ENCODE assay signal across 8 cellular contexts in the genomic region with DNA sequence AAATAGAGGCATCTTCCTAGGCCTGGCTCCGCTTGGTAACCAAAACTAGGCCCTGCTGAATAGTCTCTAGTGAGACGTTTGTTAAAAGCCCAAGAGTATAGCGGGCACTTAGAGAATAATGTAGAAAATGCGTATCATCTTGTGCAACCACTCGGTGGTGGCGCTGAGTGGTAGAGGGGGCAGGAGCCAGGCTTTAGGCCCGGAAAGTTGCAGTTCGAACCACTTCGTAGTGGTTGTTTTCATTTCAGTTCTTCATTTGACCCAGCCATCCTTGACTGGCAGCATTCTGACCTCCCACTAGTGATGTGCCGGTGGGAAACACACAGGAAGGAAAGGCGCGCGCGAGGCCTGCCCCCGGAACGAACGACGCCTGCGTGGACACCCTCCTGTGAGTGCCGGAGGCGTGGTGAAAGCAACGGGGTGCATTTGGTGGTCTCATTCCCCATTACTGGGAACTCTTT. TPM values are rescaled to one million over a fixed set of nuclear protein-coding genes. Genes with fewer than 3 reads are reported as not detected.
DNase-seq lines count a peak whose midpoint lies in the region; ATAC-seq and TF ChIP-seq lines count a peak whose summit lies in the region.

No MANE protein-coding gene starts in this region.

- intact Hi-C loops in upper lobe of right lung (cut with DNase I), result no loop called here

- H3K4me3 ChIP-seq in AG04450 (ENCODE audit: low read depth, low read length) (peak overlapping the region; percentile 38), iPS-18a (ENCODE audit: low read length) (peak overlapping the region; percentile 67), upper lobe of right lung (peak overlapping the region; percentile 29)

- peaks cover 70% of the 10 kb centered on the region for H3K27me3 Mint-ChIP-seq in activated CD8-positive, alpha-beta memory T cell treated with anti-CD3 and anti-CD28 coated beads, Interleukin-2, amount 10 ng/mL, durations not matched to agents 7 days and 5 days

- ATAC-seq in HG03432 (IDR thresholded peaks at IDR 0.05; ENCODE audit: unreplicated experiment) (peak; percentile 51), upper lobe of right lung (peak; percentile 56), GM18858 (IDR thresholded peaks at IDR 0.05; ENCODE audit: unreplicated experiment) (no peak)
- ATAC-seq in activated CD8-positive, alpha-beta memory T cell treated with anti-CD3 and anti-CD28 coated beads, Interleukin-2, amount 10 ng/mL, durations not matched to agents 7 days and 5 days, result no peak

- H3K27ac Mint-ChIP-seq in activated CD8-positive, alpha-beta memory T cell treated with anti-CD3 and anti-CD28 coated beads, Interleukin-2, amount 10 ng/mL, durations not matched to agents 7 days and 5 days, result no peak overlapping the region

- H3K4me1 Mint-ChIP-seq in activated CD8-positive, alpha-beta memory T cell treated with anti-CD3 and anti-CD28 coated beads, Interleukin-2, amount 10 ng/mL, durations not matched to agents 7 days and 5 days, result peaks cover 15% of the 10 kb centered on the region

- H3K9me3 ChIP-seq in AG04450 (ENCODE audit: control insufficient read depth, insufficient read depth, low read length) (no peaks in the 10 kb centered on the region), iPS-18a (ENCODE audit: control insufficient read depth, low read depth, low read length) (no peaks in the 10 kb centered on the region), upper lobe of right lung (no peaks in the 10 kb centered on the region)

- H3K27me3 ChIP-seq in AG04450 (ENCODE audit: control insufficient read depth, insufficient read depth, low read length), result no peaks in the 10 kb centered on the region
- H3K27me3 ChIP-seq in iPS-18a (ENCODE audit: control insufficient read depth, insufficient read depth, low read length), result no peaks in the 10 kb centered on the region
- peaks cover 23% of the 10 kb centered on the region for H3K27me3 ChIP-seq in upper lobe of right lung

- H3K9ac ChIP-seq in iPS-18a (ENCODE audit: low read length), result peak overlapping the region; percentile 61

- TF ChIP-seq CTCF in AG04450 (IDR thresholded peaks at IDR 0.05; ENCODE audit: low read depth, low read length) (no peak), upper lobe of right lung (IDR thresholded peaks at IDR 0.05) (no peak)

- peaks cover 8% of the 10 kb centered on the region for H3K4me1 ChIP-seq in iPS-18a (ENCODE audit: control insufficient read depth, low read depth, low read length)
- H3K4me1 ChIP-seq in upper lobe of right lung, result no peaks in the 10 kb centered on the region

- H3K36me3 Mint-ChIP-seq in activated CD8-positive, alpha-beta memory T cell treated with anti-CD3 and anti-CD28 coated beads, Interleukin-2, amount 10 ng/mL, durations not matched to agents 7 days and 5 days, result no peaks in the 10 kb centered on the region

- DNase-seq in AG04450 (ENCODE audit: low read depth, low spot score), result no peak
- DNase-seq in activated CD8-positive, alpha-beta memory T cell treated with anti-CD3 and anti-CD28 coated beads, Interleukin-2, amount 10 ng/mL, durations not matched to agents 7 days and 5 days, result no peak
- DNase-seq in upper lobe of right lung, result peak; percentile 68
- DNase-seq in ureter (ENCODE audit: low spot score), result no peak
- no peak for DNase-seq in T1000 (lab: John Stamatoyannopoulos, UW)

- CTCF ChIA-PET in AG04450 (lab: Charles Lee), result no interaction called here
- CTCF ChIA-PET in activated CD8-positive, alpha-beta memory T cell treated with anti-CD3 and anti-CD28 coated beads, Interleukin-2, amount 10 ng/mL, durations not matched to agents 7 days and 5 days (lab: Charles Lee), result interaction anchor here (1.1 kb wide), 1 partner anchor 10 kb away, joined by 3 read pairs; no protein-coding TSS in a partner anchor

- H3K27ac ChIP-seq in AG04450 (ENCODE audit: low read depth, low read length) (no peak overlapping the region), iPS-18a (ENCODE audit: low read length) (peak overlapping the region; percentile 46), upper lobe of right lung (no peak overlapping the region)

- peaks cover 4% of the 10 kb centered on the region for H3K9me3 Mint-ChIP-seq in activated CD8-positive, alpha-beta memory T cell treated with anti-CD3 and anti-CD28 coated beads, Interleukin-2, amount 10 ng/mL, durations not matched to agents 7 days and 5 days (ENCODE audit: low read depth)

- POLR2A ChIA-PET in AG04450 (lab: Yijun Ruan, JAX), result no interaction called here

- peak overlapping the region; percentile 32 for H3K4me3 Mint-ChIP-seq in activated CD8-positive, alpha-beta memory T cell treated with anti-CD3 and anti-CD28 coated beads, Interleukin-2, amount 10 ng/mL, durations not matched to agents 7 days and 5 days

- H3K36me3 ChIP-seq in iPS-18a (ENCODE audit: control insufficient read depth, low read depth, low read length), result no peaks in the 10 kb centered on the region
- H3K36me3 ChIP-seq in upper lobe of right lung, result no peaks in the 10 kb centered on the region

RNA-seq across cellular contexts. Expression of a gene that starts 18.0 kb away (rescaled TPM):
- not detected in 2 replicates for polyA plus RNA-seq in AG04450 (2011; rRNA removed)
- polyA minus RNA-seq in AG04450 (2011; rRNA and poly(A)+ RNA removed), result not detected in 2 replicates
- not detected for total RNA-seq in activated CD8-positive, alpha-beta memory T cell treated with anti-CD3 and anti-CD28 coated beads, Interleukin-2, amount 10 ng/mL, durations not matched to agents 7 days and 5 days
- not detected for total RNA-seq in upper lobe of right lung
- total RNA-seq in ureter, result not detected

RNA-seq across cellular contexts. Expression of a gene that starts 28.1 kb away (rescaled TPM):
- polyA plus RNA-seq in AG04450 (2011; rRNA removed), result not detected in 2 replicates
- not detected in 2 replicates for polyA minus RNA-seq in AG04450 (2011; rRNA and poly(A)+ RNA removed)
- total RNA-seq in activated CD8-positive, alpha-beta memory T cell treated with anti-CD3 and anti-CD28 coated beads, Interleukin-2, amount 10 ng/mL, durations not matched to agents 7 days and 5 days, result not detected
- total RNA-seq in upper lobe of right lung, result not detected
- total RNA-seq in ureter, result not detected

Comparison
In these comparisons a context has a peak if more than half of its experiments do, and no peak if none do; other contexts are left out.
1. ATAC-seq: peak in HG03432 (single experiment) and upper lobe of right lung (single experiment); none in activated CD8-positive, alpha-beta memory T cell treated with anti-CD3 and anti-CD28 coated beads, Interleukin-2, amount 10 ng/mL, durations not matched to agents 7 days and 5 days (single experiment) and GM18858 (single experiment).
2. Peak in every context shown above with its lines, with median percentiles within 50 percentile points of each other: H3K4me3 ChIP-seq.